9 cellular contexts compared by ENCODE assay signal in genomic region chr7:130485734-130486113, GRCh38. TPM values are rescaled to one million over a fixed set of nuclear protein-coding genes. Genes with fewer than 3 reads are reported as not detected.
DNase-seq lines count a peak whose midpoint lies in the region; ATAC-seq and TF ChIP-seq lines count a peak whose summit lies in the region.
"Had no signal": no experiment of that assay in that cellular context is flagged by ENCODE, and none has a peak within 500 bp of the region (broad histone marks: within the 10 kb centered on the region; RNA-seq: fewer than 3 reads in every experiment).

No MANE protein-coding gene starts in this region.

- no peaks in the 10 kb centered on the region for H3K27me3 Mint-ChIP-seq in MCF 10A (ENCODE audit: insufficient read depth, unreplicated experiment)

- no peak for TF ChIP-seq POLR2A in erythroblast (IDR thresholded peaks at IDR 0.05; ENCODE audit: low read length)

- H3K4me1 ChIP-seq in right atrium auricular region (peaks cover 0 to 9% of the 10 kb centered on the region in 2 donors), muscle layer of duodenum (ENCODE audit: control insufficient read depth in 1 of 2, insufficient read depth in 2 of 2, low read length in 2 of 2) (peaks cover 0 to 10% of the 10 kb centered on the region in 2 donors)
- H3K4me1 ChIP-seq: BLaER1 had no signal

- H3K27me3 ChIP-seq in right atrium auricular region, result peaks cover 0 to 4% of the 10 kb centered on the region in 2 donors
- H3K27me3 ChIP-seq in muscle layer of duodenum (ENCODE audit: low read depth, low read length), result no peaks in the 10 kb centered on the region

- H3K36me3 Mint-ChIP-seq in MCF 10A (ENCODE audit: insufficient read depth, unreplicated experiment), result no peaks in the 10 kb centered on the region

- intact Hi-C loops in Right ventricle myocardium superior (cut with DNase I) (no loop called here), MCF 10A (cut with micrococcal nuclease) (loop anchor here (1.0 to 10.0 kb wide), 3 partner anchors 123 to 411 kb away; partner anchors contain the start of gene KLHDC10)

- peak overlapping the region; percentile 91 for H3K27ac Mint-ChIP-seq in MCF 10A (ENCODE audit: low read depth, unreplicated experiment)

- peaks cover 10% of the 10 kb centered on the region for H3K9me3 Mint-ChIP-seq in MCF 10A (ENCODE audit: unreplicated experiment)

- H3K4me1 Mint-ChIP-seq in MCF 10A (ENCODE audit: insufficient read depth, unreplicated experiment), result peaks cover 33% of the 10 kb centered on the region

- H3K4me3 Mint-ChIP-seq in MCF 10A (ENCODE audit: unreplicated experiment), result peak overlapping the region; percentile 93

- H3K9me3 ChIP-seq in right atrium auricular region, result no peaks in the 10 kb centered on the region
- H3K9me3 ChIP-seq in muscle layer of duodenum (ENCODE audit: control insufficient read depth in 1 of 2, low read length in 2 of 2), result no peaks in the 10 kb centered on the region

- POLR2A ChIA-PET in MCF 10A (lab: Yijun Ruan, JAX), result no interaction called here

- TF ChIP-seq CTCF in right atrium auricular region (IDR thresholded peaks at IDR 0.05) (no peak), MCF 10A (IDR thresholded peaks at IDR 0.05; ENCODE audit: unreplicated experiment) (no peak)

- CTCF ChIA-PET in MCF 10A (lab: Yijun Ruan, JAX), result no interaction called here

- BruUV-seq in MCF 10A (replicated peaks; lab: Mats Ljungman, UMichigan), result no TSS peak

- DNase-seq in right atrium auricular region (ENCODE audit: low spot score) (no peak), Right ventricle myocardium superior (no peak), MCF 10A (ENCODE audit: unreplicated experiment) (no peak), iPS-NIHi11 (ENCODE audit: low spot score) (no peak), erythroblast (lab: John Stamatoyannopoulos, UW) (no peak), GM19238 (ENCODE audit: insufficient read length, low spot score) (no peak)

- H3K27ac ChIP-seq in right atrium auricular region (no peak overlapping the region), muscle layer of duodenum (ENCODE audit: low read length) (no peak overlapping the region)
- H3K27ac ChIP-seq: BLaER1 had no signal

- H3K36me3 ChIP-seq in right atrium auricular region, result no peaks in the 10 kb centered on the region
- H3K36me3 ChIP-seq in muscle layer of duodenum (ENCODE audit: control insufficient read depth in 1 of 2, insufficient read depth in 2 of 2, low read length in 2 of 2), result no peaks in the 10 kb centered on the region
- H3K36me3 ChIP-seq: BLaER1 had no signal

- ATAC-seq in Right ventricle myocardium superior (ENCODE audit: poor library complexity), result no peak
- ATAC-seq in SK-N-SH treated with all-trans-retinoic acid at 6 μM for 48 hours, result no peak

- H3K4me3 ChIP-seq in right atrium auricular region, result peak overlapping the region; percentile 37 to 55
- peak overlapping the region; percentile 63 to 67 for H3K4me3 ChIP-seq in muscle layer of duodenum (ENCODE audit: low read depth in 1 of 2, low read length in 2 of 2)
- H3K4me3 ChIP-seq: BLaER1 had no signal

TF ChIP-seq in SK-N-SH treated with all-trans-retinoic acid at 6 μM for 48 hours, 23 proteins besides CTCF, POLR2A, EP300 and RAD21:
- no peak for TF ChIP-seq ZNF8 (CRISPR knock-in tag; IDR thresholded peaks at IDR 0.05)
- no peak for TF ChIP-seq ZFP3 (CRISPR knock-in tag; IDR thresholded peaks at IDR 0.05)
- TF ChIP-seq, protein P1, sequence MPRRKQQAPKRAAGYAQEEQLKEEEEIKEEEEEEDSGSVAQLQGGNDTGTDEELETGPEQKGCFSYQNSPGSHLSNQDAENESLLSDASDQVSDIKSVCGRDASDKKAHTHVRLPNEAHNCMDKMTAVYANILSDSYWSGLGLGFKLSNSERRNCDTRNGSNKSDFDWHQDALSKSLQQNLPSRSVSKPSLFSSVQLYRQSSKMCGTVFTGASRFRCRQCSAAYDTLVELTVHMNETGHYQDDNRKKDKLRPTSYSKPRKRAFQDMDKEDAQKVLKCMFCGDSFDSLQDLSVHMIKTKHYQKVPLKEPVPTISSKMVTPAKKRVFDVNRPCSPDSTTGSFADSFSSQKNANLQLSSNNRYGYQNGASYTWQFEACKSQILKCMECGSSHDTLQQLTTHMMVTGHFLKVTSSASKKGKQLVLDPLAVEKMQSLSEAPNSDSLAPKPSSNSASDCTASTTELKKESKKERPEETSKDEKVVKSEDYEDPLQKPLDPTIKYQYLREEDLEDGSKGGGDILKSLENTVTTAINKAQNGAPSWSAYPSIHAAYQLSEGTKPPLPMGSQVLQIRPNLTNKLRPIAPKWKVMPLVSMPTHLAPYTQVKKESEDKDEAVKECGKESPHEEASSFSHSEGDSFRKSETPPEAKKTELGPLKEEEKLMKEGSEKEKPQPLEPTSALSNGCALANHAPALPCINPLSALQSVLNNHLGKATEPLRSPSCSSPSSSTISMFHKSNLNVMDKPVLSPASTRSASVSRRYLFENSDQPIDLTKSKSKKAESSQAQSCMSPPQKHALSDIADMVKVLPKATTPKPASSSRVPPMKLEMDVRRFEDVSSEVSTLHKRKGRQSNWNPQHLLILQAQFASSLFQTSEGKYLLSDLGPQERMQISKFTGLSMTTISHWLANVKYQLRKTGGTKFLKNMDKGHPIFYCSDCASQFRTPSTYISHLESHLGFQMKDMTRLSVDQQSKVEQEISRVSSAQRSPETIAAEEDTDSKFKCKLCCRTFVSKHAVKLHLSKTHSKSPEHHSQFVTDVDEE (CRISPR knock-in tag; IDR thresholded peaks at IDR 0.05), result no peak
- no peak for TF ChIP-seq ISL1 (CRISPR knock-in tag; IDR thresholded peaks at IDR 0.05)
- TF ChIP-seq PPARA (CRISPR knock-in tag; IDR thresholded peaks at IDR 0.05; ENCODE audit: borderline replicate concordance), result no peak
- TF ChIP-seq, protein P2, sequence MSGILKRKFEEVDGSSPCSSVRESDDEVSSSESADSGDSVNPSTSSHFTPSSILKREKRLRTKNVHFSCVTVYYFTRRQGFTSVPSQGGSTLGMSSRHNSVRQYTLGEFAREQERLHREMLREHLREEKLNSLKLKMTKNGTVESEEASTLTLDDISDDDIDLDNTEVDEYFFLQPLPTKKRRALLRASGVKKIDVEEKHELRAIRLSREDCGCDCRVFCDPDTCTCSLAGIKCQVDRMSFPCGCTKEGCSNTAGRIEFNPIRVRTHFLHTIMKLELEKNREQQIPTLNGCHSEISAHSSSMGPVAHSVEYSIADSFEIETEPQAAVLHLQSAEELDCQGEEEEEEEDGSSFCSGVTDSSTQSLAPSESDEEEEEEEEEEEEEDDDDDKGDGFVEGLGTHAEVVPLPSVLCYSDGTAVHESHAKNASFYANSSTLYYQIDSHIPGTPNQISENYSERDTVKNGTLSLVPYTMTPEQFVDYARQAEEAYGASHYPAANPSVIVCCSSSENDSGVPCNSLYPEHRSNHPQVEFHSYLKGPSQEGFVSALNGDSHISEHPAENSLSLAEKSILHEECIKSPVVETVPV (CRISPR knock-in tag; IDR thresholded peaks at IDR 0.05), result no peak
- TF ChIP-seq, protein P3, sequence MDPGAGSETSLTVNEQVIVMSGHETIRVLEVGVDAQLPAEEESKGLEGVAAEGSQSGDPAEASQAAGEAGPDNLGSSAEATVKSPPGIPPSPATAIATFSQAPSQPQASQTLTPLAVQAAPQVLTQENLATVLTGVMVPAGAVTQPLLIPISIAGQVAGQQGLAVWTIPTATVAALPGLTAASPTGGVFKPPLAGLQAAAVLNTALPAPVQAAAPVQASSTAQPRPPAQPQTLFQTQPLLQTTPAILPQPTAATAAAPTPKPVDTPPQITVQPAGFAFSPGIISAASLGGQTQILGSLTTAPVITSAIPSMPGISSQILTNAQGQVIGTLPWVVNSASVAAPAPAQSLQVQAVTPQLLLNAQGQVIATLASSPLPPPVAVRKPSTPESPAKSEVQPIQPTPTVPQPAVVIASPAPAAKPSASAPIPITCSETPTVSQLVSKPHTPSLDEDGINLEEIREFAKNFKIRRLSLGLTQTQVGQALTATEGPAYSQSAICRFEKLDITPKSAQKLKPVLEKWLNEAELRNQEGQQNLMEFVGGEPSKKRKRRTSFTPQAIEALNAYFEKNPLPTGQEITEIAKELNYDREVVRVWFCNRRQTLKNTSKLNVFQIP (CRISPR knock-in tag; IDR thresholded peaks at IDR 0.05; ENCODE audit: borderline replicate concordance, low read depth), result no peak
- no peak for TF ChIP-seq GLIS3 (CRISPR knock-in tag; IDR thresholded peaks at IDR 0.05)
- TF ChIP-seq, protein P4, sequence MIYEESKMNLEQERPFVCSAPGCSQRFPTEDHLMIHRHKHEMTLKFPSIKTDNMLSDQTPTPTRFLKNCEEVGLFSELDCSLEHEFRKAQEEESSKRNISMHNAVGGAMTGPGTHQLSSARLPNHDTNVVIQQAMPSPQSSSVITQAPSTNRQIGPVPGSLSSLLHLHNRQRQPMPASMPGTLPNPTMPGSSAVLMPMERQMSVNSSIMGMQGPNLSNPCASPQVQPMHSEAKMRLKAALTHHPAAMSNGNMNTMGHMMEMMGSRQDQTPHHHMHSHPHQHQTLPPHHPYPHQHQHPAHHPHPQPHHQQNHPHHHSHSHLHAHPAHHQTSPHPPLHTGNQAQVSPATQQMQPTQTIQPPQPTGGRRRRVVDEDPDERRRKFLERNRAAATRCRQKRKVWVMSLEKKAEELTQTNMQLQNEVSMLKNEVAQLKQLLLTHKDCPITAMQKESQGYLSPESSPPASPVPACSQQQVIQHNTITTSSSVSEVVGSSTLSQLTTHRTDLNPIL (CRISPR knock-in tag; IDR thresholded peaks at IDR 0.05; ENCODE audit: low read depth), result no peak
- no peak for TF ChIP-seq BACH2 (CRISPR knock-in tag; IDR thresholded peaks at IDR 0.05; ENCODE audit: borderline replicate concordance)
- TF ChIP-seq TOX (CRISPR knock-in tag; IDR thresholded peaks at IDR 0.05; ENCODE audit: borderline replicate concordance), result no peak

RNA-seq across cellular contexts. Expression of gene MEST, which starts 6.2 kb away (rescaled TPM):
- 10 to 100 TPM in 1 of 2 donors, 1 to 10 TPM in 1; 7.2 to 27.8 TPM for total RNA-seq in right atrium auricular region
- total RNA-seq in Right ventricle myocardium superior, result 6.4 TPM
- total RNA-seq in MCF 10A (2022), result 34.2 and 39.0 TPM in 2 replicates

RNA-seq across cellular contexts. Expression of gene CEP41, which starts 44.9 kb away (rescaled TPM):
- total RNA-seq in right atrium auricular region, result 1 to 10 TPM; 1.5 to 5.5 TPM
- total RNA-seq in Right ventricle myocardium superior, result 4.2 TPM
- total RNA-seq in MCF 10A (2022), result 14.0 and 15.8 TPM in 2 replicates
